ENCODE assay signal across 1 cellular context in the genomic region with DNA sequence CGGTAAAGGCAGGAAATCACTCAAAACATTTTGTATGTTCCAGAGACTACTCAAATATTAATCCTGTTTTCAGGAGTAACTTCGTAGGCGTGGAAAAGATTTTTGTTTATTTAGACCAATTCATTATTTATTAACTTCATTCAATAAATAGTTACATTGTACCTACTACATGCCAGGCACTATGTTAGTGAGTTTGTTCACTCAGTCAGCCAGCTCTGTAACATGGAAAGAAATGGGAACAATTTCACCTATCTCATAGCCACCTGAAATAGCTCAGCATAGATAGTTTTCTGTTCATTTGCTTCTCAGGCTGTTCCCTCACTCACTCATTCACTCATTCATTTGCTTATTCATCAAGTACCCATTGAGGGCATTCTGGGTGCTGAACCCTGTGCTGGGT.
TF ChIP-seq lines count a peak whose summit lies in the region.

No MANE protein-coding gene starts in this region.

TF ChIP-seq in liver, 16 proteins besides CTCF, POLR2A, EP300 and RAD21 (continued from another document):
- TF ChIP-seq, protein P1, sequence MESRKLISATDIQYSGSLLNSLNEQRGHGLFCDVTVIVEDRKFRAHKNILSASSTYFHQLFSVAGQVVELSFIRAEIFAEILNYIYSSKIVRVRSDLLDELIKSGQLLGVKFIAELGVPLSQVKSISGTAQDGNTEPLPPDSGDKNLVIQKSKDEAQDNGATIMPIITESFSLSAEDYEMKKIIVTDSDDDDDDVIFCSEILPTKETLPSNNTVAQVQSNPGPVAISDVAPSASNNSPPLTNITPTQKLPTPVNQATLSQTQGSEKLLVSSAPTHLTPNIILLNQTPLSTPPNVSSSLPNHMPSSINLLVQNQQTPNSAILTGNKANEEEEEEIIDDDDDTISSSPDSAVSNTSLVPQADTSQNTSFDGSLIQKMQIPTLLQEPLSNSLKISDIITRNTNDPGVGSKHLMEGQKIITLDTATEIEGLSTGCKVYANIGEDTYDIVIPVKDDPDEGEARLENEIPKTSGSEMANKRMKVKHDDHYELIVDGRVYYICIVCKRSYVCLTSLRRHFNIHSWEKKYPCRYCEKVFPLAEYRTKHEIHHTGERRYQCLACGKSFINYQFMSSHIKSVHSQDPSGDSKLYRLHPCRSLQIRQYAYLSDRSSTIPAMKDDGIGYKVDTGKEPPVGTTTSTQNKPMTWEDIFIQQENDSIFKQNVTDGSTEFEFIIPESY (IDR thresholded peaks at IDR 0.05), result no peak
- TF ChIP-seq, protein P2, sequence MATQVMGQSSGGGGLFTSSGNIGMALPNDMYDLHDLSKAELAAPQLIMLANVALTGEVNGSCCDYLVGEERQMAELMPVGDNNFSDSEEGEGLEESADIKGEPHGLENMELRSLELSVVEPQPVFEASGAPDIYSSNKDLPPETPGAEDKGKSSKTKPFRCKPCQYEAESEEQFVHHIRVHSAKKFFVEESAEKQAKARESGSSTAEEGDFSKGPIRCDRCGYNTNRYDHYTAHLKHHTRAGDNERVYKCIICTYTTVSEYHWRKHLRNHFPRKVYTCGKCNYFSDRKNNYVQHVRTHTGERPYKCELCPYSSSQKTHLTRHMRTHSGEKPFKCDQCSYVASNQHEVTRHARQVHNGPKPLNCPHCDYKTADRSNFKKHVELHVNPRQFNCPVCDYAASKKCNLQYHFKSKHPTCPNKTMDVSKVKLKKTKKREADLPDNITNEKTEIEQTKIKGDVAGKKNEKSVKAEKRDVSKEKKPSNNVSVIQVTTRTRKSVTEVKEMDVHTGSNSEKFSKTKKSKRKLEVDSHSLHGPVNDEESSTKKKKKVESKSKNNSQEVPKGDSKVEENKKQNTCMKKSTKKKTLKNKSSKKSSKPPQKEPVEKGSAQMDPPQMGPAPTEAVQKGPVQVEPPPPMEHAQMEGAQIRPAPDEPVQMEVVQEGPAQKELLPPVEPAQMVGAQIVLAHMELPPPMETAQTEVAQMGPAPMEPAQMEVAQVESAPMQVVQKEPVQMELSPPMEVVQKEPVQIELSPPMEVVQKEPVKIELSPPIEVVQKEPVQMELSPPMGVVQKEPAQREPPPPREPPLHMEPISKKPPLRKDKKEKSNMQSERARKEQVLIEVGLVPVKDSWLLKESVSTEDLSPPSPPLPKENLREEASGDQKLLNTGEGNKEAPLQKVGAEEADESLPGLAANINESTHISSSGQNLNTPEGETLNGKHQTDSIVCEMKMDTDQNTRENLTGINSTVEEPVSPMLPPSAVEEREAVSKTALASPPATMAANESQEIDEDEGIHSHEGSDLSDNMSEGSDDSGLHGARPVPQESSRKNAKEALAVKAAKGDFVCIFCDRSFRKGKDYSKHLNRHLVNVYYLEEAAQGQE (IDR thresholded peaks at IDR 0.05), result peak; percentile 81
- TF ChIP-seq GABPA (IDR thresholded peaks at IDR 0.05 in 1 of 2, conservative IDR thresholded peaks at IDR 0.05 in 1 of 2) (no peak), RXRA (IDR thresholded peaks at IDR 0.05) (peak; percentile 18 to 45), NR2F2 (IDR thresholded peaks at IDR 0.05) (no peak), EGR1 (IDR thresholded peaks at IDR 0.05; ENCODE audit: low read depth in 2 of 2) (no peak), HNF4A (conservative IDR thresholded peaks at IDR 0.05) (peak in 1 of 2 donors; percentile 45), FOXA1 (IDR thresholded peaks at IDR 0.05) (no peak), SP1 (IDR thresholded peaks at IDR 0.05) (peak; percentile 69), YY1 (IDR thresholded peaks at IDR 0.05) (peak; percentile 47), TAF1 (conservative IDR thresholded peaks at IDR 0.05) (peak; percentile 66)
- TF ChIP-seq, protein P3, sequence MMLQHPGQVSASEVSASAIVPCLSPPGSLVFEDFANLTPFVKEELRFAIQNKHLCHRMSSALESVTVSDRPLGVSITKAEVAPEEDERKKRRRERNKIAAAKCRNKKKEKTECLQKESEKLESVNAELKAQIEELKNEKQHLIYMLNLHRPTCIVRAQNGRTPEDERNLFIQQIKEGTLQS (IDR thresholded peaks at IDR 0.05), result no peak
